ENCODE assay signal across 1 cellular context in the genomic region with DNA sequence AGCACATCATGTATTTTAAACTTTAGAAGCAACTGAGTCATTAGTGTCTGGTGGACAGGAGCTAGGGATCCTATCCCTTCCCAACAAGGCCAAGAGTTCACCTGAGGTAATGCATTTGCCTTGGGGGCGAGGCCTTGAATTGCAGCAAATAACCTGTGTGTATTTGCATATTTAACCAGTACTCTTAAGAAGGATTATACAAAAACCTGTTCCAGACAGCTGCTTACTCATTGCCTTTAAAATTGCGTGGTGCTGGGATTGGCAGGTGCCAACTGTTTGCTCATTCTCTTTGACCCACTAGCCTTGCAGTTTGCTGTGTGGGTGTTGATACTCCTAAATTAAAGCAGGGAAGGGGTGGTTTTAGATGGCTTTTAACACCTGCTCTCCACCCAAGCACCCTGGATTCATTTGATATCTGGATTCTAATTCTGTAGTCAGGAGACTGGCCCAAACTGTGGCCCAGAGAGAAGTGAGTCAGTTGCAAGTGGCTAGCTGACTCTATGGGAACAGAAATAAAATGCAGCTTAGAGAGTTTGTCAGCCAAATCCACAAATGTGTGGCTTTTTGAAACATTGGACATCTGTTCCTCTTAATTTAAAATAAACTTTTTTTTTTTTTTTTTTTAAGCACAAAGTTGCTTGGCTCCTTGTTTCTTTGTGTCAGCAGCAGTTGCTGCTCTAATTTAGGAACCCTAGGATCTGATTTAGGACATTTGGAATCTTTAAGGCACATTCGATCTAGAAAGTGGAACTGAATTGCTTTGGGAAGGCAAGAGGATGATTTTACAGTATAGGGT.
TF ChIP-seq lines count a peak whose summit lies in the region.

No MANE protein-coding gene starts in this region.

TF ChIP-seq in HepG2, 621 proteins besides CTCF, POLR2A, EP300 and RAD21 (continued from another document and continues in another):
- TF ChIP-seq, protein P1, sequence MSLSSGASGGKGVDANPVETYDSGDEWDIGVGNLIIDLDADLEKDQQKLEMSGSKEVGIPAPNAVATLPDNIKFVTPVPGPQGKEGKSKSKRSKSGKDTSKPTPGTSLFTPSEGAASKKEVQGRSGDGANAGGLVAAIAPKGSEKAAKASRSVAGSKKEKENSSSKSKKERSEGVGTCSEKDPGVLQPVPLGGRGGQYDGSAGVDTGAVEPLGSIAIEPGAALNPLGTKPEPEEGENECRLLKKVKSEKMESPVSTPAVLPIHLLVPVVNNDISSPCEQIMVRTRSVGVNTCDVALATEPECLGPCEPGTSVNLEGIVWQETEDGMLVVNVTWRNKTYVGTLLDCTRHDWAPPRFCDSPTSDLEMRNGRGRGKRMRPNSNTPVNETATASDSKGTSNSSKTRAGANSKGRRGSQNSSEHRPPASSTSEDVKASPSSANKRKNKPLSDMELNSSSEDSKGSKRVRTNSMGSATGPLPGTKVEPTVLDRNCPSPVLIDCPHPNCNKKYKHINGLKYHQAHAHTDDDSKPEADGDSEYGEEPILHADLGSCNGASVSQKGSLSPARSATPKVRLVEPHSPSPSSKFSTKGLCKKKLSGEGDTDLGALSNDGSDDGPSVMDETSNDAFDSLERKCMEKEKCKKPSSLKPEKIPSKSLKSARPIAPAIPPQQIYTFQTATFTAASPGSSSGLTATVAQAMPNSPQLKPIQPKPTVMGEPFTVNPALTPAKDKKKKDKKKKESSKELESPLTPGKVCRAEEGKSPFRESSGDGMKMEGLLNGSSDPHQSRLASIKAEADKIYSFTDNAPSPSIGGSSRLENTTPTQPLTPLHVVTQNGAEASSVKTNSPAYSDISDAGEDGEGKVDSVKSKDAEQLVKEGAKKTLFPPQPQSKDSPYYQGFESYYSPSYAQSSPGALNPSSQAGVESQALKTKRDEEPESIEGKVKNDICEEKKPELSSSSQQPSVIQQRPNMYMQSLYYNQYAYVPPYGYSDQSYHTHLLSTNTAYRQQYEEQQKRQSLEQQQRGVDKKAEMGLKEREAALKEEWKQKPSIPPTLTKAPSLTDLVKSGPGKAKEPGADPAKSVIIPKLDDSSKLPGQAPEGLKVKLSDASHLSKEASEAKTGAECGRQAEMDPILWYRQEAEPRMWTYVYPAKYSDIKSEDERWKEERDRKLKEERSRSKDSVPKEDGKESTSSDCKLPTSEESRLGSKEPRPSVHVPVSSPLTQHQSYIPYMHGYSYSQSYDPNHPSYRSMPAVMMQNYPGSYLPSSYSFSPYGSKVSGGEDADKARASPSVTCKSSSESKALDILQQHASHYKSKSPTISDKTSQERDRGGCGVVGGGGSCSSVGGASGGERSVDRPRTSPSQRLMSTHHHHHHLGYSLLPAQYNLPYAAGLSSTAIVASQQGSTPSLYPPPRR (CRISPR knock-in tag; IDR thresholded peaks at IDR 0.05; ENCODE audit: borderline replicate concordance): no peak; the same call in 1 of the 2 replicates
- TF ChIP-seq ZNF558 (CRISPR knock-in tag; IDR thresholded peaks at IDR 0.05; ENCODE audit: borderline replicate concordance): 0 out of 2 replicates have a peak, but pooled peaks have one; percentile 15
- TF ChIP-seq JUN (CRISPR knock-in tag; IDR thresholded peaks at IDR 0.05): 0 out of 2 replicates have a peak, but pooled peaks have one; percentile 3
- no peak for TF ChIP-seq ZNF335 (CRISPR knock-in tag; IDR thresholded peaks at IDR 0.05)
- TF ChIP-seq, protein P2, sequence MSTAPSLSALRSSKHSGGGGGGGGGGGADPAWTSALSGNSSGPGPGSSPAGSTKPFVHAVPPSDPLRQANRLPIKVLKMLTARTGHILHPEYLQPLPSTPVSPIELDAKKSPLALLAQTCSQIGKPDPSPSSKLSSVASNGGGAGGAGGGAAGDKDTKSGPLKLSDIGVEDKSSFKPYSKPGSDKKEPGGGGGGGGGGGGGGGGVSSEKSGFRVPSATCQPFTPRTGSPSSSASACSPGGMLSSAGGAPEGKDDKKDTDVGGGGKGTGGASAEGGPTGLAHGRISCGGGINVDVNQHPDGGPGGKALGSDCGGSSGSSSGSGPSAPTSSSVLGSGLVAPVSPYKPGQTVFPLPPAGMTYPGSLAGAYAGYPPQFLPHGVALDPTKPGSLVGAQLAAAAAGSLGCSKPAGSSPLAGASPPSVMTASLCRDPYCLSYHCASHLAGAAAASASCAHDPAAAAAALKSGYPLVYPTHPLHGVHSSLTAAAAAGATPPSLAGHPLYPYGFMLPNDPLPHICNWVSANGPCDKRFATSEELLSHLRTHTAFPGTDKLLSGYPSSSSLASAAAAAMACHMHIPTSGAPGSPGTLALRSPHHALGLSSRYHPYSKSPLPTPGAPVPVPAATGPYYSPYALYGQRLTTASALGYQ (CRISPR knock-in tag; IDR thresholded peaks at IDR 0.05): no peak
- TF ChIP-seq ZNF407 (CRISPR knock-in tag; IDR thresholded peaks at IDR 0.05; ENCODE audit: not compliant biosample characterization): no peak
- TF ChIP-seq SP2 (CRISPR knock-in tag; IDR thresholded peaks at IDR 0.05): no peak
- no peak for TF ChIP-seq PHB2 (IDR thresholded peaks at IDR 0.05; ENCODE audit: partially characterized antibody)
- no peak for TF ChIP-seq GLI4 (CRISPR knock-in tag; IDR thresholded peaks at IDR 0.05; ENCODE audit: borderline replicate concordance)
- no peak for TF ChIP-seq FOXP1 (IDR thresholded peaks at IDR 0.05)
- TF ChIP-seq FOXP1 (CRISPR knock-in tag; IDR thresholded peaks at IDR 0.05): peak; percentile 47; the same call in 1 of the 2 replicates
- no peak for TF ChIP-seq SNAI1 (CRISPR knock-in tag; IDR thresholded peaks at IDR 0.05; ENCODE audit: borderline replicate concordance)
- TF ChIP-seq SRY (CRISPR knock-in tag; IDR thresholded peaks at IDR 0.05): no peak
- TF ChIP-seq ZEB1 (IDR thresholded peaks at IDR 0.05; ENCODE audit: insufficient replicate concordance, low read depth): no peak
- TF ChIP-seq EHMT2 (IDR thresholded peaks at IDR 0.05; ENCODE audit: borderline replicate concordance, low read depth, low read length): no peak; the same call in 1 of the 2 replicates
- no peak for TF ChIP-seq ZNF256 (CRISPR knock-in tag; conservative IDR thresholded peaks at IDR 0.05)
- TF ChIP-seq, protein P3, sequence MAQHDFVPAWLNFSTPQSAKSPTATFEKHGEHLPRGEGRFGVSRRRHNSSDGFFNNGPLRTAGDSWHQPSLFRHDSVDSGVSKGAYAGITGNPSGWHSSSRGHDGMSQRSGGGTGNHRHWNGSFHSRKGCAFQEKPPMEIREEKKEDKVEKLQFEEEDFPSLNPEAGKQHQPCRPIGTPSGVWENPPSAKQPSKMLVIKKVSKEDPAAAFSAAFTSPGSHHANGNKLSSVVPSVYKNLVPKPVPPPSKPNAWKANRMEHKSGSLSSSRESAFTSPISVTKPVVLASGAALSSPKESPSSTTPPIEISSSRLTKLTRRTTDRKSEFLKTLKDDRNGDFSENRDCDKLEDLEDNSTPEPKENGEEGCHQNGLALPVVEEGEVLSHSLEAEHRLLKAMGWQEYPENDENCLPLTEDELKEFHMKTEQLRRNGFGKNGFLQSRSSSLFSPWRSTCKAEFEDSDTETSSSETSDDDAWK (CRISPR knock-in tag; IDR thresholded peaks at IDR 0.05): no peak
- TF ChIP-seq RFX3 (CRISPR knock-in tag; IDR thresholded peaks at IDR 0.05): no peak
- TF ChIP-seq MYNN (CRISPR knock-in tag; IDR thresholded peaks at IDR 0.05; ENCODE audit: low read depth): no peak
- peak; percentile 17; the same call in 1 of the 2 replicates for TF ChIP-seq CSRNP1 (CRISPR knock-in tag; IDR thresholded peaks at IDR 0.05)
- no peak for TF ChIP-seq MTF2 (CRISPR knock-in tag; IDR thresholded peaks at IDR 0.05; ENCODE audit: borderline replicate concordance)
- TF ChIP-seq BCL3 (CRISPR knock-in tag; IDR thresholded peaks at IDR 0.05): no peak; the same call in 1 of the 2 replicates
- no peak for TF ChIP-seq ZNF678 (CRISPR knock-in tag; IDR thresholded peaks at IDR 0.05)
- TF ChIP-seq ZNF619 (CRISPR knock-in tag; IDR thresholded peaks at IDR 0.05): no peak
- TF ChIP-seq TGIF2 (CRISPR knock-in tag; IDR thresholded peaks at IDR 0.05): peak; percentile 64; the same call in 1 of the 2 replicates
- no peak for TF ChIP-seq ZBTB38 (CRISPR knock-in tag; IDR thresholded peaks at IDR 0.05)
- TF ChIP-seq ZNF567 (CRISPR knock-in tag; IDR thresholded peaks at IDR 0.05; ENCODE audit: borderline replicate concordance): no peak
- TF ChIP-seq DR1 (CRISPR knock-in tag; IDR thresholded peaks at IDR 0.05): no peak
- 0 out of 2 replicates have a peak, but pooled peaks have one; percentile 44 for TF ChIP-seq CBX5 (CRISPR knock-in tag; IDR thresholded peaks at IDR 0.05; ENCODE audit: borderline replicate concordance)
- TF ChIP-seq FOXJ3 (CRISPR knock-in tag; IDR thresholded peaks at IDR 0.05; ENCODE audit: borderline replicate concordance): 0 out of 2 replicates have a peak, but pooled peaks have one; percentile 6
